In genomic region chr15:77121599-77121998, GRCh38 we compare ENCODE assay signal across 9 cellular contexts.
"Had no signal": no experiment of that assay in that cellular context is flagged by ENCODE, and none has a peak within 500 bp of the region (broad histone marks: within the 10 kb centered on the region; RNA-seq: fewer than 3 reads in every experiment).

No MANE protein-coding gene starts in this region.

- H3K27ac ChIP-seq: HL-60, KMS-11 had no signal

- H3K9ac ChIP-seq: KMS-11 had no signal

- FAIRE-seq: HepG2, HTR-8/SVneo, K562 had no signal

- H3K4me3 Mint-ChIP-seq: IgD-negative memory B cell had no signal

- H3K36me3 Mint-ChIP-seq: IgD-negative memory B cell had no signal

- H3K27ac Mint-ChIP-seq: IgD-negative memory B cell had no signal

- H3K9me3 Mint-ChIP-seq: IgD-negative memory B cell had no signal

- DNase-seq: IMR-90, KBM-7, KG1 had no signal

- ATAC-seq: HepG2, K562 had no signal

- H3K4me3 ChIP-seq: K562 had no signal
